In the genomic region with DNA sequence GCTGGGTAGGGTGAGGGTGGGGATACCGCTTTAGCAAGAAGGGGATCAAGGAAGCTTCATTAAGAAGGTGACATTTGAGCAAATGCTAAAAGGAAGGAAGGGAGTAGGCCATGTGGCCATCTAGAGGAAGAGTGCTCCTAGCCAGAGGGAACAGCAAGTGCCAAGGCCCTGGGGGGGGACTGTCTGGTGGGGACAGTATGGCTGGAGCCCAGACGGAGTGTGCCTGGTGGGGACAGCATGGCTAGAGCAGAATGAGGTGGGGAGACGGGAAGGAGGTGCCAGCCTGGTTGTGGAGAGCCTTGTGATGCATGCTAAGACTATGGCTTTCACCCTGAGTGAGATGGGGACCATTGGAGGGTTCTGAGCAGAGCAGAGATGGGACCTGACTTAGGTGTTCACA, we compare ENCODE assay signal across 13 cellular contexts. TPM values are rescaled to one million over a fixed set of nuclear protein-coding genes. Genes with fewer than 3 reads are reported as not detected.
DNase-seq lines count a peak whose midpoint lies in the region; ATAC-seq and TF ChIP-seq lines count a peak whose summit lies in the region.
"Had no signal": no experiment of that assay in that cellular context is flagged by ENCODE, and none has a peak within 500 bp of the region (broad histone marks: within the 10 kb centered on the region; RNA-seq: fewer than 3 reads in every experiment).

No MANE protein-coding gene starts in this region.

- 78 to 90% (median 88%) methylated on average over 3 of the region's 3 CpGs for WGBS in ovary, 3 donors

- 0 out of 2 replicates have a peak overlapping the region, but pooled peaks have one; percentile 28 for H3K27ac ChIP-seq in SK-N-MC
- H3K27ac ChIP-seq in effector memory CD4-positive, alpha-beta T cell (ENCODE audit: insufficient read depth, low read length, poor library complexity, severe bottlenecking): peak overlapping the region; percentile 95
- no peak overlapping the region for H3K27ac ChIP-seq in ovary

- H3K36me3 ChIP-seq in SK-N-MC (ENCODE audit: insufficient read depth, low read length) (no peaks in the 10 kb centered on the region), ovary (no peaks in the 10 kb centered on the region)
- H3K36me3 ChIP-seq in effector memory CD4-positive, alpha-beta T cell (ENCODE audit: control insufficient read depth, insufficient read depth, low read length): peaks cover 6% of the 10 kb centered on the region
- H3K36me3 ChIP-seq: lower lobe of right lung had no signal

- TF ChIP-seq POLR2A in ovary (IDR thresholded peaks at IDR 0.05): no peak

- H3K9ac ChIP-seq in SK-N-MC (ENCODE audit: insufficient read length): no peak overlapping the region

- no peaks in the 10 kb centered on the region for H3K9me3 Mint-ChIP-seq in activated T-cell treated with anti-CD3 and anti-CD28 coated beads, Interleukin-2, amount 50 U/mL, for 24 hours
- no peaks in the 10 kb centered on the region for H3K9me3 Mint-ChIP-seq in stimulated activated naive CD8-positive, alpha-beta T cell treated with anti-CD3 and anti-CD28 coated beads, Interleukin-15, Interleukin-2, amounts not matched to agents 100 ng/mL and 50 ng/mL, for 24 hours
- H3K9me3 Mint-ChIP-seq: GM23338 had no signal

- H3K27me3 Mint-ChIP-seq in activated T-cell treated with anti-CD3 and anti-CD28 coated beads, Interleukin-2, amount 50 U/mL, for 24 hours: no peaks in the 10 kb centered on the region
- H3K27me3 Mint-ChIP-seq in stimulated activated naive CD8-positive, alpha-beta T cell treated with anti-CD3 and anti-CD28 coated beads, Interleukin-15, Interleukin-2, amounts not matched to agents 100 ng/mL and 50 ng/mL, for 24 hours: no peaks in the 10 kb centered on the region

- peaks cover 47% of the 10 kb centered on the region for H3K4me1 ChIP-seq in effector memory CD4-positive, alpha-beta T cell (ENCODE audit: control insufficient read depth, insufficient read depth, low read length, poor library complexity, severe bottlenecking)
- H3K4me1 ChIP-seq in ovary (ENCODE audit: insufficient read depth): peaks cover 10% of the 10 kb centered on the region

- ATAC-seq in HG02973 (IDR thresholded peaks at IDR 0.05; ENCODE audit: unreplicated experiment): no peak
- ATAC-seq: GM23338, lower lobe of right lung had no signal

- H3K4me3 ChIP-seq in SK-N-MC: no peak overlapping the region
- no peak overlapping the region for H3K4me3 ChIP-seq in effector memory CD4-positive, alpha-beta T cell (ENCODE audit: insufficient read depth, low read depth, low read length, poor library complexity, severe bottlenecking)
- no peak overlapping the region for H3K4me3 ChIP-seq in ovary
- H3K4me3 ChIP-seq: GM23338, lower lobe of right lung had no signal

- no peak for TF ChIP-seq EP300 in ovary (IDR thresholded peaks at IDR 0.05)

- H3K9me3 ChIP-seq in SK-N-MC (ENCODE audit: low read depth, low read length): no peaks in the 10 kb centered on the region
- H3K9me3 ChIP-seq in effector memory CD4-positive, alpha-beta T cell (ENCODE audit: control insufficient read depth, low read length): no peaks in the 10 kb centered on the region
- no peaks in the 10 kb centered on the region for H3K9me3 ChIP-seq in ovary
- H3K9me3 ChIP-seq: lower lobe of right lung had no signal

- DNase-seq in activated T-cell treated with anti-CD3 and anti-CD28 coated beads, Interleukin-2, amount 50 U/mL, for 24 hours: peak; percentile 46
- no peak for DNase-seq in activated T-cell treated with anti-CD3 and anti-CD28 coated beads for 4 hours
- no peak for DNase-seq in SK-N-MC (ENCODE audit: low read depth, low spot score)
- DNase-seq in effector memory CD4-positive, alpha-beta T cell: no peak
- DNase-seq in SW480 (ENCODE audit: low spot score): no peak
- no peak for DNase-seq in ovary
- DNase-seq: effector CD8-positive, alpha-beta T cell; lower lobe of right lung; SHP77; stimulated activated CD4-positive, alpha-beta T cell treated with anti-CD3 and anti-CD28 coated beads, Interleukin-4, amount 100 ng/mL, for 4 hours had no signal

- H3K36me3 Mint-ChIP-seq in activated T-cell treated with anti-CD3 and anti-CD28 coated beads, Interleukin-2, amount 50 U/mL, for 24 hours (ENCODE audit: low read depth): peaks cover 29% of the 10 kb centered on the region
- peaks cover 21% of the 10 kb centered on the region for H3K36me3 Mint-ChIP-seq in stimulated activated naive CD8-positive, alpha-beta T cell treated with anti-CD3 and anti-CD28 coated beads, Interleukin-15, Interleukin-2, amounts not matched to agents 100 ng/mL and 50 ng/mL, for 24 hours (ENCODE audit: low read depth)

- intact Hi-C loops in ovary (cut with DNase I): no loop called here

- no peaks in the 10 kb centered on the region for H3K27me3 ChIP-seq in effector memory CD4-positive, alpha-beta T cell (replicated peaks; ENCODE audit: control insufficient read depth, insufficient read depth, low read length, poor library complexity, severe bottlenecking)
- no peaks in the 10 kb centered on the region for H3K27me3 ChIP-seq in ovary

- peak overlapping the region; percentile 61 for H3K4me3 Mint-ChIP-seq in activated T-cell treated with anti-CD3 and anti-CD28 coated beads, Interleukin-2, amount 50 U/mL, for 24 hours
- H3K4me3 Mint-ChIP-seq in stimulated activated naive CD8-positive, alpha-beta T cell treated with anti-CD3 and anti-CD28 coated beads, Interleukin-15, Interleukin-2, amounts not matched to agents 100 ng/mL and 50 ng/mL, for 24 hours: peak overlapping the region; percentile 64

- no peak for TF ChIP-seq CTCF in ovary (IDR thresholded peaks at IDR 0.05)

- H3K27ac Mint-ChIP-seq in activated T-cell treated with anti-CD3 and anti-CD28 coated beads, Interleukin-2, amount 50 U/mL, for 24 hours: peak overlapping the region; percentile 96
- H3K27ac Mint-ChIP-seq in stimulated activated naive CD8-positive, alpha-beta T cell treated with anti-CD3 and anti-CD28 coated beads, Interleukin-15, Interleukin-2, amounts not matched to agents 100 ng/mL and 50 ng/mL, for 24 hours: peak overlapping the region; percentile 97
- H3K27ac Mint-ChIP-seq: GM23338 had no signal

- peaks cover 49% of the 10 kb centered on the region for H3K4me1 Mint-ChIP-seq in activated T-cell treated with anti-CD3 and anti-CD28 coated beads, Interleukin-2, amount 50 U/mL, for 24 hours (ENCODE audit: low read depth)
- H3K4me1 Mint-ChIP-seq in stimulated activated naive CD8-positive, alpha-beta T cell treated with anti-CD3 and anti-CD28 coated beads, Interleukin-15, Interleukin-2, amounts not matched to agents 100 ng/mL and 50 ng/mL, for 24 hours (ENCODE audit: low read depth): peaks cover 49% of the 10 kb centered on the region

RNA-seq across cellular contexts. Expression of gene TGFB1, which starts 2.1 kb away (rescaled TPM):
- total RNA-seq in ovary: 10 to 100 TPM in 6 of 7 donors, 1 to 10 TPM in 1; 9.1 to 31.8 (median 22.1) TPM
- polyA plus RNA-seq in ovary: 10 to 100 TPM; 14.2 to 18.1 TPM

RNA-seq across cellular contexts. Expression of gene B9D2, which starts 8.1 kb away (rescaled TPM):
- total RNA-seq in ovary: 1 to 10 TPM; 2.6 to 6.5 (median 4.7) TPM
- polyA plus RNA-seq in ovary: 1 to 10 TPM in 1 of 2 donors, under 1 TPM in 1; 0.83 to 7.2 TPM

RNA-seq across cellular contexts. Expression of gene TMEM91, which starts 20.5 kb away (rescaled TPM):
- 10 to 100 TPM in 3 of 7 donors, 1 to 10 TPM in 4; 6.5 to 22.3 (median 9.9) TPM for total RNA-seq in ovary
- polyA plus RNA-seq in ovary: 10 to 100 TPM in 1 of 2 donors, 1 to 10 TPM in 1; 6.2 to 16.1 TPM

RNA-seq across cellular contexts. Expression of gene EXOSC5, which starts 41.4 kb away (rescaled TPM):
- 10 to 100 TPM in 4 of 7 donors, 1 to 10 TPM in 3; 6.6 to 25.0 (median 13.8) TPM for total RNA-seq in ovary
- polyA plus RNA-seq in ovary: 10 to 100 TPM in 1 of 2 donors, 1 to 10 TPM in 1; 1.5 to 24.6 TPM

RNA-seq across cellular contexts. Expression of gene BCKDHA, which starts 41.8 kb away (rescaled TPM):
- 10 to 100 TPM; 14.3 to 31.6 (median 19.0) TPM for total RNA-seq in ovary
- 10 to 100 TPM in 1 of 2 donors, 1 to 10 TPM in 1; 3.8 to 43.8 TPM for polyA plus RNA-seq in ovary

Comparison
In these comparisons a context has a peak if more than half of its experiments do, and no peak if none do; other contexts are left out.
1. H3K27ac ChIP-seq: peak in SK-N-MC (single experiment) and effector memory CD4-positive, alpha-beta T cell (single experiment); none in ovary (0 of 2).